Comparison of ENCODE assay signal across 9 cellular contexts in genomic region chr18:13112982-13113381, GRCh38.
DNase-seq lines count a peak whose midpoint lies in the region; ATAC-seq, FAIRE-seq and TF ChIP-seq lines count a peak whose summit lies in the region.
"Had no signal": no experiment of that assay in that cellular context is flagged by ENCODE, and none has a peak within 500 bp of the region (broad histone marks: within the 10 kb centered on the region; RNA-seq: fewer than 3 reads in every experiment).

No MANE protein-coding gene starts in this region.

- H3K18ac ChIP-seq in H1 (ENCODE audit: extremely low read depth, low read length) (no peak overlapping the region), mesendoderm (ENCODE audit: low read length) (no peak overlapping the region)

- no peaks in the 10 kb centered on the region for H3K9me3 Mint-ChIP-seq in Caco-2 (ENCODE audit: unreplicated experiment)
- no peaks in the 10 kb centered on the region for H3K9me3 Mint-ChIP-seq in natural killer cell
- H3K9me3 Mint-ChIP-seq: activated naive CD4-positive, alpha-beta T cell treated with anti-CD3 and anti-CD28 coated beads, Interleukin-2, amount 50 U/mL, for 72 hours had no signal

- H3K27me3 Mint-ChIP-seq in Caco-2 (ENCODE audit: insufficient read depth, unreplicated experiment): no peaks in the 10 kb centered on the region
- H3K27me3 Mint-ChIP-seq in natural killer cell (ENCODE audit: low read depth in 2 of 2): no peaks in the 10 kb centered on the region

- H3K23ac ChIP-seq in H1 (ENCODE audit: insufficient read length): no peak overlapping the region
- no peak overlapping the region for H3K23ac ChIP-seq in mesendoderm (ENCODE audit: low read length)

- H3K27ac Mint-ChIP-seq in Caco-2 (ENCODE audit: unreplicated experiment): no peak overlapping the region
- no peak overlapping the region for H3K27ac Mint-ChIP-seq in natural killer cell

- H3K27ac ChIP-seq in H1 (ENCODE audit: low read depth, low read length) (no peak overlapping the region), mesendoderm (ENCODE audit: low read depth, low read length) (no peak overlapping the region)

- H3K36me3 Mint-ChIP-seq in Caco-2 (ENCODE audit: insufficient read depth, unreplicated experiment): peaks cover 54% of the 10 kb centered on the region
- peaks cover 11% of the 10 kb centered on the region for H3K36me3 Mint-ChIP-seq in natural killer cell

- H3K4me2 ChIP-seq in H1 (ENCODE audit: insufficient read depth in 1 of 2, low read depth in 2 of 2, low read length in 2 of 2) (no peak overlapping the region), mesendoderm (ENCODE audit: low read length) (no peak overlapping the region)

- no peak overlapping the region for H2BK12ac ChIP-seq in H1 (ENCODE audit: low read depth, low read length)

- TF ChIP-seq CTCF in Caco-2 (IDR thresholded peaks at IDR 0.05; ENCODE audit: insufficient read depth in 1 of 2, low read depth in 1 of 2, low read length in 1 of 2, severe bottlenecking in 1 of 2, unreplicated experiment in 1 of 2) (peak; percentile 64 to 79), H1 (IDR thresholded peaks at IDR 0.05; ENCODE audit: control extremely low read depth in 1 of 3, insufficient read depth in 1 of 3, low read depth in 1 of 3, low read length in 3 of 3) (peak; percentile 64 to 80 (median 76)), natural killer cell (IDR thresholded peaks at IDR 0.05) (no peak), GM10266 (IDR thresholded peaks at IDR 0.05; ENCODE audit: control insufficient read depth, insufficient read depth, low read depth, missing control alignments) (no peak)

- H3K56ac ChIP-seq in H1 (replicated peaks; ENCODE audit: insufficient read length, low read depth, low read length): no peak overlapping the region
- H3K56ac ChIP-seq in mesendoderm (ENCODE audit: low read length): no peak overlapping the region

- no peak overlapping the region for H4K91ac ChIP-seq in H1 (replicated peaks; ENCODE audit: insufficient read length, low read length)

- POLR2A ChIA-PET in Caco-2 (lab: Charles Lee): interaction anchor here (0.9 kb wide), 1 partner anchor 122 kb away, joined by 3 read pairs; the partner anchor contains the start of gene CEP192
- POLR2A ChIA-PET in H1 (lab: Charles Lee; ENCODE audit: partially characterized antibody): no interaction called here

- H2AK5ac ChIP-seq in H1 (ENCODE audit: low read depth, low read length): no peak overlapping the region
- H2AK5ac ChIP-seq in mesendoderm (ENCODE audit: low read length): no peak overlapping the region

- H2BK5ac ChIP-seq in H1 (ENCODE audit: low read depth, low read length) (no peak overlapping the region), mesendoderm (ENCODE audit: low read length) (no peak overlapping the region)

- FAIRE-seq in H1 (lab: Jason Lieb, UNC): peak; percentile 68

- no peak overlapping the region for H4K5ac ChIP-seq in H1 (ENCODE audit: insufficient read length, low read depth, low read length)
- no peak overlapping the region for H4K5ac ChIP-seq in mesendoderm (ENCODE audit: low read length)

- TF ChIP-seq RAD21 in H1 (IDR thresholded peaks at IDR 0.05 in 1 of 2, conservative IDR thresholded peaks at IDR 0.05 in 1 of 2; ENCODE audit: low read depth in 2 of 2, low read length in 2 of 2): peak; percentile 76 to 83

- H3K79me2 ChIP-seq in H1 (ENCODE audit: control insufficient read depth in 1 of 2, insufficient read depth in 2 of 2, low read length in 2 of 2): no peaks in the 10 kb centered on the region
- H3K79me2 ChIP-seq in mesendoderm (ENCODE audit: control insufficient read depth, insufficient read depth, low read length): no peaks in the 10 kb centered on the region

- ATAC-seq in natural killer cell: no peak

- CTCF ChIA-PET in Caco-2 (lab: Charles Lee): interaction anchor here (0.5 to 2.2 kb wide), 11 partner anchors 10 to 520 kb away, joined by 3 to 72 read pairs (median 4); partner anchors contain the start of gene CEP192
- CTCF ChIA-PET in H1 (lab: Charles Lee; ENCODE audit: partially characterized antibody): interaction anchor here (0.5 to 4.5 kb wide), 16 partner anchors 8 to 464 kb away, joined by 3 to 19 read pairs (median 4); no protein-coding TSS in a partner anchor

- H3K9me3 ChIP-seq in Caco-2 (no peaks in the 10 kb centered on the region), H1 (ENCODE audit: insufficient read depth in 2 of 2, low read depth in 1 of 2, low read length in 1 of 2) (0 out of 4 replicates have a peak, but pooled peaks cover 0 to 3% of the 10 kb centered on the region in 2 experiments)

- H3K4me1 Mint-ChIP-seq in Caco-2 (ENCODE audit: low read depth, unreplicated experiment) (no peaks in the 10 kb centered on the region), natural killer cell (peaks cover 0 to 5% of the 10 kb centered on the region in 2 donors)

- H2BK15ac ChIP-seq in H1 (ENCODE audit: low read length): no peak overlapping the region
- no peak overlapping the region for H2BK15ac ChIP-seq in mesendoderm (replicated peaks; ENCODE audit: low read depth)

- no peak overlapping the region for H3K9ac ChIP-seq in H1 (replicated peaks in 1 of 4; ENCODE audit: extremely low read depth in 1 of 4, low read depth in 3 of 4, low read length in 3 of 4)
- H3K9ac ChIP-seq in mesendoderm (ENCODE audit: low read length): no peak overlapping the region

- no peak overlapping the region for H3K4me3 Mint-ChIP-seq in Caco-2 (ENCODE audit: unreplicated experiment)
- no peak overlapping the region for H3K4me3 Mint-ChIP-seq in natural killer cell

- H3K14ac ChIP-seq in H1 (ENCODE audit: insufficient read length): no peak overlapping the region

- H3K4me1 ChIP-seq in Caco-2: no peaks in the 10 kb centered on the region
- H3K4me1 ChIP-seq in H1 (replicated peaks in 1 of 4; ENCODE audit: control insufficient read depth in 3 of 4, insufficient read depth in 4 of 4, low read length in 3 of 4): no peaks in the 10 kb centered on the region
- H3K4me1 ChIP-seq in mesendoderm (ENCODE audit: control insufficient read depth, low read depth, low read length): no peaks in the 10 kb centered on the region

- H3K23me2 ChIP-seq in H1 (ENCODE audit: low read depth, low read length): no peaks in the 10 kb centered on the region

- no peak overlapping the region for H2AFZ ChIP-seq in H1 (ENCODE audit: low read length)

- no TSS peak for BruUV-seq in Caco-2 (replicated peaks; lab: Mats Ljungman, UMichigan)

- H3K36me3 ChIP-seq in Caco-2 (ENCODE audit: control insufficient read depth, insufficient read depth, low read length) (peaks cover 3% of the 10 kb centered on the region), H1 (ENCODE audit: control insufficient read depth in 2 of 4, insufficient read depth in 4 of 4, low read length in 3 of 4) (peaks cover 0 to 24% (median 12%) of the 10 kb centered on the region in 4 experiments; a peak in 7 of 8 replicates), mesendoderm (ENCODE audit: control insufficient read depth, insufficient read depth, low read length) (peaks cover 3% of the 10 kb centered on the region)

- H4K8ac ChIP-seq in H1 (ENCODE audit: extremely low read depth, insufficient read depth, low read length) (no peak overlapping the region), mesendoderm (ENCODE audit: low read depth, low read length) (no peak overlapping the region)

- H3K27me3 ChIP-seq in Caco-2 (replicated peaks; ENCODE audit: control insufficient read depth, insufficient read depth, low read length) (no peaks in the 10 kb centered on the region), H1 (replicated peaks in 1 of 4; ENCODE audit: control insufficient read depth in 3 of 4, extremely low read depth in 1 of 4, insufficient read depth in 3 of 4, low read length in 3 of 4) (no peaks in the 10 kb centered on the region), mesendoderm (ENCODE audit: insufficient read depth, low read length, poor library complexity) (peaks cover 1% of the 10 kb centered on the region)

- no peak for TF ChIP-seq EP300 in H1 (IDR thresholded peaks at IDR 0.05; ENCODE audit: borderline replicate concordance in 1 of 2, low read depth in 2 of 2, low read length in 2 of 2)

- intact Hi-C loops in Caco-2 (cut with micrococcal nuclease; ENCODE audit: unreplicated experiment): loop anchor here (1.0 to 2.0 kb wide), 4 partner anchors 25 to 688 kb away; no protein-coding TSS in a partner anchor
- intact Hi-C loops in natural killer cell (cut with micrococcal nuclease): no loop called here

- DNase-seq in Caco-2 (peak; percentile 83 to 84), NCI-H510A treated with DMSO at 0.1 percent for 48 hours (lab: John Stamatoyannopoulos, UW) (peak; percentile 26), H1 (ENCODE audit: low read depth in 1 of 2, low spot score in 2 of 2) (peak; percentile 64 to 65), mesendoderm (peak; percentile 94), T1000 (lab: John Stamatoyannopoulos, UW) (no peak), natural killer cell (no peak), GM10266 (ENCODE audit: extremely low spot score) (no peak)
- DNase-seq in activated CD4-positive, alpha-beta T cell treated with anti-CD3 and anti-CD28 coated beads for 48 hours: no peak

- H2BK20ac ChIP-seq in H1 (ENCODE audit: low read length): no peak overlapping the region

- H2BK120ac ChIP-seq in H1 (replicated peaks; ENCODE audit: low read depth, low read length) (no peak overlapping the region), mesendoderm (ENCODE audit: low read depth, low read length) (no peak overlapping the region)

- H3K79me1 ChIP-seq in H1 (ENCODE audit: low read depth, low read length) (no peaks in the 10 kb centered on the region), mesendoderm (ENCODE audit: low read length) (no peaks in the 10 kb centered on the region)

- no peak overlapping the region for H3K4me3 ChIP-seq in Caco-2 (ENCODE audit: low read depth, low read length)
- no peak overlapping the region for H3K4me3 ChIP-seq in H1 (ENCODE audit: extremely low read depth in 1 of 4, insufficient read depth in 2 of 4, low read depth in 3 of 4, low read length in 4 of 4)
- no peak overlapping the region for H3K4me3 ChIP-seq in mesendoderm (ENCODE audit: low read length)

- H4K20me1 ChIP-seq in H1 (replicated peaks in 1 of 2; ENCODE audit: control insufficient read depth in 1 of 2, insufficient read depth in 2 of 2, low read length in 2 of 2): no peaks in the 10 kb centered on the region

- no peak overlapping the region for H3K4ac ChIP-seq in H1 (replicated peaks; ENCODE audit: insufficient read length, low read depth, low read length)
- H3K4ac ChIP-seq in mesendoderm (ENCODE audit: low read depth, low read length): no peak overlapping the region

- 42% methylated on average over 8 of the region's 8 CpGs; no CpG with 5 or more reads in 1 of the 2 experiments for WGBS in H1 (ENCODE audit: extremely low coverage in 1 of 2, insufficient coverage in 1 of 2, insufficient read length in 1 of 2, insufficient replicate concordance in 2 of 2, low coverage in 1 of 2, low lambda C conversion rate in 2 of 2, missing lambda C conversion rate in 1 of 2), 2 experiments
- no CpG with 5 or more reads among the region's 8 CpGs for WGBS in mesendoderm (ENCODE audit: extremely low coverage, insufficient coverage, low lambda C conversion rate)

- no peak for TF ChIP-seq POLR2A in H1 (IDR thresholded peaks at IDR 0.05; ENCODE audit: control extremely low read depth in 1 of 2, low read depth in 2 of 2, low read length in 2 of 2)

TF ChIP-seq in H1, 55 proteins besides CTCF, POLR2A, EP300 and RAD21 (continues in another document):
- no peak for TF ChIP-seq SRF (IDR thresholded peaks at IDR 0.05; ENCODE audit: low read depth, low read length)

Comparison
In these comparisons a context has a peak if more than half of its experiments do, and no peak if none do; other contexts are left out.
1. DNase-seq: peak in Caco-2 (2 of 2), NCI-H510A treated with DMSO at 0.1 percent for 48 hours (single experiment), H1 (2 of 2) and mesendoderm (single experiment); none in T1000 (single experiment), natural killer cell (single experiment), GM10266 (single experiment) and activated CD4-positive, alpha-beta T cell treated with anti-CD3 and anti-CD28 coated beads for 48 hours (single experiment).
2. CTCF ChIP-seq: peak in Caco-2 (2 of 2) and H1 (3 of 3); none in natural killer cell (single experiment) and GM10266 (single experiment).